ENCODE assay signal across 8 cellular contexts in the genomic region with DNA sequence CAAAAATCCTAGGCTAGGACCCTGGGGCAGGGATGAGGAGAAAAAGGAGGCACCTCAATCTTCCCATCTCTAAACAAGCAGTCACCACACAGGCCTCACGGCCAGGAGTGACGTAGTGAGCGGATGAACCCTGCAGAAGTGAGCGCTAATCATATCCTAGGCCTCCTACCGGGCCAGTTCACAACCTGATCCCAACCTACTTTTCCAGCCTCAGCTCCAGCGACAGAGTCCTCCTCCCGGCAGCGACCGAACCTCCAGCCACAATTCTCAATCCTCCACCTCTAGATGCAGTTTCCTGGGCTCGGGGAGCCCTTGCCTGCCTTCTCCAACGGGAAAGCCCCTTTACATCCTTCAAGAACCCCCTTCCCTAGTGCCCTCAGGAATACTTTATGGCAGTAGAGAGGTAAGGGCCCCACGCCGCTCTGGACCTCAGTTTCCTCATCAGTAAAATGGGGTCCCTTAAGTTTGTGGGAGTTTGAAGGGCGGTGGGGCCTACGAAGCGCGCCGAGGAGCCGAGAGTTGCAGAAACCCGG. TPM values are rescaled to one million over a fixed set of nuclear protein-coding genes. Genes with fewer than 3 reads are reported as not detected.
DNase-seq lines count a peak whose midpoint lies in the region; ATAC-seq and TF ChIP-seq lines count a peak whose summit lies in the region.

No MANE protein-coding gene starts in this region.

- no peaks in the 10 kb centered on the region for H3K9me2 ChIP-seq in Karpas-422 (replicated peaks; ENCODE audit: insufficient read depth, low read length)

- in situ Hi-C loops in gastrocnemius medialis (cut with MboI; ENCODE audit: low sequenced_read_pairs in 4 of 4) (no loop called here), GM13977 (cut with MboI; ENCODE audit: low pct_unique_long_range_greater_than_20kb, low sequenced_read_pairs, unreplicated experiment) (no loop called here)

- no peaks in the 10 kb centered on the region for H3K9me3 Mint-ChIP-seq in activated naive CD4-positive, alpha-beta T cell treated with anti-CD3 and anti-CD28 coated beads, Interleukin-2, amount 10 ng/mL, durations not matched to agents 7 days and 5 days

- under 1% methylated on average over 20 of the region's 20 CpGs for WGBS in right cardiac atrium

- H3K4me1 ChIP-seq in Karpas-422 (ENCODE audit: low read length) = peaks cover 24% of the 10 kb centered on the region
- H3K4me1 ChIP-seq in right cardiac atrium (ENCODE audit: control insufficient read depth, insufficient read depth, low read length) = peaks cover 7% of the 10 kb centered on the region
- peaks cover 24 to 30% of the 10 kb centered on the region in 2 donors for H3K4me1 ChIP-seq in gastrocnemius medialis

- H3K36me3 Mint-ChIP-seq in activated naive CD4-positive, alpha-beta T cell treated with anti-CD3 and anti-CD28 coated beads, Interleukin-2, amount 10 ng/mL, durations not matched to agents 7 days and 5 days = peaks cover 14% of the 10 kb centered on the region

- intact Hi-C loops in right cardiac atrium (cut with DNase I) (loop anchor here in 1 of 4 donors (5.0 to 10.0 kb wide), 2 partner anchors 40 to 88 kb away; a partner anchor contains a TSS), gastrocnemius medialis (cut with DNase I; ENCODE audit: low total_unique reads) (loop anchor here (2.0 to 5.0 kb wide), 4 partner anchors 85 to 1075 kb away; a partner anchor contains a TSS)

- H3K27me3 ChIP-seq in Karpas-422 (ENCODE audit: low read length) (no peaks in the 10 kb centered on the region), right cardiac atrium (ENCODE audit: control insufficient read depth, insufficient read depth) (no peaks in the 10 kb centered on the region), gastrocnemius medialis (no peaks in the 10 kb centered on the region)

- H3K4me1 Mint-ChIP-seq in activated naive CD4-positive, alpha-beta T cell treated with anti-CD3 and anti-CD28 coated beads, Interleukin-2, amount 10 ng/mL, durations not matched to agents 7 days and 5 days = peaks cover 42% of the 10 kb centered on the region

- H2AFZ ChIP-seq in Karpas-422 (ENCODE audit: low read length) = peak overlapping the region; percentile 64; the same call in 1 of the 2 replicates

- no peaks in the 10 kb centered on the region for H3K27me3 Mint-ChIP-seq in activated naive CD4-positive, alpha-beta T cell treated with anti-CD3 and anti-CD28 coated beads, Interleukin-2, amount 10 ng/mL, durations not matched to agents 7 days and 5 days

- H3K4me3 Mint-ChIP-seq in activated naive CD4-positive, alpha-beta T cell treated with anti-CD3 and anti-CD28 coated beads, Interleukin-2, amount 10 ng/mL, durations not matched to agents 7 days and 5 days = peak overlapping the region; percentile 90

- no peak for TF ChIP-seq CTCF in gastrocnemius medialis (IDR thresholded peaks at IDR 0.05 in 4 of 5, conservative IDR thresholded peaks at IDR 0.05 in 1 of 5)
- TF ChIP-seq CTCF in GM13977 (IDR thresholded peaks at IDR 0.05; ENCODE audit: extremely low read depth, insufficient read depth, missing control alignments) = no peak

- peak overlapping the region; percentile 90 for H3K9ac ChIP-seq in Karpas-422 (ENCODE audit: low read length)

- H4K20me1 ChIP-seq in Karpas-422 (ENCODE audit: insufficient read depth, low read depth, low read length) = peaks cover 6% of the 10 kb centered on the region; the same call in 1 of the 2 replicates

- peak overlapping the region; percentile 94 for H3K4me3 ChIP-seq in Karpas-422 (ENCODE audit: low read length)
- H3K4me3 ChIP-seq in right cardiac atrium (ENCODE audit: low read length) = peak overlapping the region; percentile 94
- H3K4me3 ChIP-seq in gastrocnemius medialis = peak overlapping the region; percentile 95 to 100 (median 96)

- H3K9me3 ChIP-seq in Karpas-422 (ENCODE audit: low read length) = no peaks in the 10 kb centered on the region
- H3K9me3 ChIP-seq in right cardiac atrium (ENCODE audit: control insufficient read depth, low read length) = no peaks in the 10 kb centered on the region
- H3K9me3 ChIP-seq in gastrocnemius medialis = no peaks in the 10 kb centered on the region

- H3K4me2 ChIP-seq in Karpas-422 (ENCODE audit: low read depth, low read length, poor library complexity, severe bottlenecking) = peak overlapping the region; percentile 90

- H3K27ac Mint-ChIP-seq in activated naive CD4-positive, alpha-beta T cell treated with anti-CD3 and anti-CD28 coated beads, Interleukin-2, amount 10 ng/mL, durations not matched to agents 7 days and 5 days = peak overlapping the region; percentile 95

- peaks cover 73% of the 10 kb centered on the region for H3K79me2 ChIP-seq in Karpas-422 (ENCODE audit: low read length)

- H3K27ac ChIP-seq in Karpas-422 (ENCODE audit: low read length) (peak overlapping the region; percentile 80), right cardiac atrium (ENCODE audit: low read length) (peak overlapping the region; percentile 82), gastrocnemius medialis (peak overlapping the region; percentile 97 to 99 (median 99))

- 0 out of 2 replicates have a peak, but pooled peaks cover 6% of the 10 kb centered on the region for H3K36me3 ChIP-seq in Karpas-422 (ENCODE audit: insufficient read depth, low read length)
- H3K36me3 ChIP-seq in gastrocnemius medialis = peaks cover 0 to 15% of the 10 kb centered on the region in 2 donors

- TF ChIP-seq POLR2A in gastrocnemius medialis (IDR thresholded peaks at IDR 0.05) = no peak

- DNase-seq in NCI-H748 (lab: John Stamatoyannopoulos, UW; ENCODE audit: unreplicated experiment) (peak; percentile 35), NCI-H748 treated with DMSO at 0.1 percent for 48 hours (lab: John Stamatoyannopoulos, UW) (no peak), Karpas-422 (peak; percentile 76), right cardiac atrium (no peak), gastrocnemius medialis (no peak), GM13977 (ENCODE audit: low spot score) (no peak), NCI-H1092 treated with DMSO at 0.1 percent for 48 hours (lab: John Stamatoyannopoulos, UW) (no peak)
- peak; percentile 53 for DNase-seq in activated naive CD4-positive, alpha-beta T cell treated with anti-CD3 and anti-CD28 coated beads, Interleukin-2, amount 10 ng/mL, durations not matched to agents 7 days and 5 days

- ATAC-seq in right cardiac atrium = no peak
- no peak for ATAC-seq in gastrocnemius medialis

- CTCF ChIA-PET in activated naive CD4-positive, alpha-beta T cell treated with anti-CD3 and anti-CD28 coated beads, Interleukin-2, amount 10 ng/mL, durations not matched to agents 7 days and 5 days (lab: Charles Lee) = interaction anchor here (2.3 kb wide), 1 partner anchor 70 kb away, joined by 10 read pairs; no protein-coding TSS in a partner anchor

RNA-seq across cellular contexts. Expression of a gene that starts 1.4 kb away (rescaled TPM):
- total RNA-seq in Karpas-422 (2014; rRNA removed; shearing (Covaris generic); ENCODE audit: low replicate concordance) = 6.0 and 7.7 TPM in 2 replicates
- total RNA-seq in right cardiac atrium (1 to 10 TPM; 4.6 to 6.6 (median 4.9) TPM), gastrocnemius medialis (10 to 100 TPM in 2 of 4 donors, 1 to 10 TPM in 2; 6.6 to 16.0 (median 11.0) TPM)
- 5.7 TPM for polyA plus RNA-seq in right cardiac atrium

RNA-seq across cellular contexts. Expression of a gene that starts 1.6 kb away (rescaled TPM):
- 22.0 and 23.3 TPM in 2 replicates for total RNA-seq in Karpas-422 (2014; rRNA removed; shearing (Covaris generic); ENCODE audit: low replicate concordance)
- total RNA-seq in right cardiac atrium (10 to 100 TPM in 1 of 4 donors, 1 to 10 TPM in 3; 7.8 to 10.3 (median 9.3) TPM), gastrocnemius medialis (10 to 100 TPM; 11.7 to 33.2 (median 21.5) TPM)
- polyA plus RNA-seq in right cardiac atrium = 6.4 TPM

RNA-seq across cellular contexts. Expression of a gene that starts 16.1 kb away (rescaled TPM):
- total RNA-seq in Karpas-422 (2014; rRNA removed; shearing (Covaris generic); ENCODE audit: low replicate concordance) = 3.2 and 4.0 TPM in 2 replicates
- total RNA-seq in right cardiac atrium (1 to 10 TPM in 2 of 4 donors, under 1 TPM in 2; 0.36 to 1.5 (median 0.88) TPM), gastrocnemius medialis (under 1 TPM; 0.07 to 0.75 (median 0.21) TPM)
- polyA plus RNA-seq in right cardiac atrium = 0.79 TPM

RNA-seq across cellular contexts. Expression of a gene that starts 22.0 kb away (rescaled TPM):
- 70.2 and 93.9 TPM in 2 replicates for total RNA-seq in Karpas-422 (2014; rRNA removed; shearing (Covaris generic); ENCODE audit: low replicate concordance)
- total RNA-seq in right cardiac atrium (10 to 100 TPM; 40.8 to 56.0 (median 47.1) TPM), gastrocnemius medialis (10 to 100 TPM; 20.1 to 35.9 (median 32.9) TPM)
- 68.0 TPM for polyA plus RNA-seq in right cardiac atrium

RNA-seq across cellular contexts. Expression of a gene that starts 35.6 kb away (rescaled TPM):
- 28.4 and 37.5 TPM in 2 replicates for total RNA-seq in Karpas-422 (2014; rRNA removed; shearing (Covaris generic); ENCODE audit: low replicate concordance)
- total RNA-seq in right cardiac atrium = 10 to 100 TPM; 43.8 to 50.8 (median 48.3) TPM
- polyA plus RNA-seq in right cardiac atrium = 42.2 TPM
- 10 to 100 TPM; 24.7 to 68.9 (median 50.9) TPM for total RNA-seq in gastrocnemius medialis

Comparison
In these comparisons a context has a peak if more than half of its experiments do, and no peak if none do; other contexts are left out.
1. DNase-seq: peak in NCI-H748 (single experiment), Karpas-422 (single experiment) and activated naive CD4-positive, alpha-beta T cell treated with anti-CD3 and anti-CD28 coated beads, Interleukin-2, amount 10 ng/mL, durations not matched to agents 7 days and 5 days (single experiment); none in NCI-H748 treated with DMSO at 0.1 percent for 48 hours (single experiment), right cardiac atrium (0 of 3), gastrocnemius medialis (0 of 2), GM13977 (single experiment) and NCI-H1092 treated with DMSO at 0.1 percent for 48 hours (single experiment).
2. Peak in every context shown above with its lines, with median percentiles within 50 percentile points of each other: H3K27ac ChIP-seq and H3K4me3 ChIP-seq.